16 cellular contexts compared by ENCODE assay signal in the genomic region with DNA sequence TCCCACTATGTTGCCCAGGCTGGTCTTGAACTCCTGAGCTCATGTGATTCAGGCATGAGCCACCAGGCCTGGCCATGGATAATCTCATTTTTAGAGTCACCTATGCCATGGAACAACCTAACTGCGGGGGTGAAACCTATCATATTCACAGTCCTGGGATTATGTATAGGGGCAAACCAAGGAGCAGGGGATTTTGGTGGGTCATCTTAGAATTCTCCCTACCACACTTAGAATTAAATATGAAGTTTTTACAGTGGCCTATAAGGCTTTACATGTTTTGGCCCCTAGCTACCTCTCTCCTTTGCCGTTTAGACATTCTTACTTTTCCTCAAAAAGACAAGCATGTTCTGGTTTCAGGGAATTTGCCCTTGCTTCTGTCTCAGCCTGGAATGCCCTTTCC. TPM values are rescaled to one million over a fixed set of nuclear protein-coding genes. Genes with fewer than 3 reads are reported as not detected.
DNase-seq lines count a peak whose midpoint lies in the region; ATAC-seq and TF ChIP-seq lines count a peak whose summit lies in the region.
"Had no signal": no experiment of that assay in that cellular context is flagged by ENCODE, and none has a peak within 500 bp of the region (broad histone marks: within the 10 kb centered on the region; RNA-seq: fewer than 3 reads in every experiment).

No MANE protein-coding gene starts in this region.

- H3K4me3 Mint-ChIP-seq in nephron progenitor cell: no peak overlapping the region
- H3K4me3 Mint-ChIP-seq: CD8-positive, alpha-beta memory T cell had no signal

- peaks cover 5% of the 10 kb centered on the region for H3K9me3 Mint-ChIP-seq in nephron progenitor cell
- H3K9me3 Mint-ChIP-seq: CD8-positive, alpha-beta memory T cell had no signal

- H3K9me3 ChIP-seq in RWPE2 (ENCODE audit: severe bottlenecking): peaks cover 3% of the 10 kb centered on the region
- H3K9me3 ChIP-seq: BLaER1, Caco-2 had no signal

- H3K4me3 ChIP-seq in RWPE2 (ENCODE audit: severe bottlenecking): no peak overlapping the region
- H3K4me3 ChIP-seq: BLaER1 had no signal

- no peaks in the 10 kb centered on the region for H3K36me3 ChIP-seq in RWPE2 (ENCODE audit: low read depth)
- H3K36me3 ChIP-seq: BLaER1 had no signal

- TF ChIP-seq CTCF in RWPE2 (IDR thresholded peaks at IDR 0.05; ENCODE audit: poor library complexity, severe bottlenecking) (no peak), nephron progenitor cell (IDR thresholded peaks at IDR 0.05) (no peak)

- peaks cover 13% of the 10 kb centered on the region for H3K27me3 Mint-ChIP-seq in nephron progenitor cell (ENCODE audit: low read depth, poor library complexity)

- H3K27ac Mint-ChIP-seq in nephron progenitor cell: peak overlapping the region; percentile 88

- ATAC-seq in RWPE2 (ENCODE audit: low read depth) (no peak), left lobe of liver (no peak), HG02852 (IDR thresholded peaks at IDR 0.05; ENCODE audit: unreplicated experiment) (no peak), GM21528 (IDR thresholded peaks at IDR 0.05; ENCODE audit: low FRiP score, unreplicated experiment) (no peak)

- no peak overlapping the region for H3K27ac ChIP-seq in RWPE2 (ENCODE audit: poor library complexity, severe bottlenecking)
- H3K27ac ChIP-seq: 22Rv1, BLaER1, HL-60 had no signal

- H3K36me3 Mint-ChIP-seq in nephron progenitor cell (ENCODE audit: low read depth): no peaks in the 10 kb centered on the region
- H3K36me3 Mint-ChIP-seq: CD8-positive, alpha-beta memory T cell had no signal

- H3K27me3 ChIP-seq in RWPE2 (ENCODE audit: insufficient read depth, poor library complexity, severe bottlenecking): no peaks in the 10 kb centered on the region
- H3K27me3 ChIP-seq: BLaER1 had no signal

- H3K4me1 Mint-ChIP-seq in nephron progenitor cell: peaks cover 41% of the 10 kb centered on the region
- H3K4me1 Mint-ChIP-seq: CD8-positive, alpha-beta memory T cell had no signal

- no peaks in the 10 kb centered on the region for H3K4me1 ChIP-seq in RWPE2 (ENCODE audit: insufficient read depth, poor library complexity, severe bottlenecking)
- H3K4me1 ChIP-seq: Caco-2 had no signal

- DNase-seq in activated CD8-positive, alpha-beta memory T cell treated with anti-CD3 and anti-CD28 coated beads for 24 hours: peak; percentile 1
- no peak for DNase-seq in activated CD8-positive, alpha-beta memory T cell treated with anti-CD3 and anti-CD28 coated beads, Interleukin-2, amount 50 U/mL, for 4 hours
- DNase-seq in RWPE2 (ENCODE audit: low spot score): peak; percentile 3
- no peak for DNase-seq in nephron progenitor cell
- peak; percentile 4 for DNase-seq in stimulated activated CD8-positive, alpha-beta memory T cell treated with anti-CD3 and anti-CD28 coated beads, Interleukin-4, amount 100 ng/mL, for 48 hours
- no peak for DNase-seq in left lobe of liver (ENCODE audit: low spot score)
- DNase-seq: CD8-positive, alpha-beta memory T cell; DND-41; GDM1; HCEC 1CT had no signal

RNA-seq across cellular contexts. Expression of a gene that starts 20.6 kb away (rescaled TPM):
- total RNA-seq in left lobe of liver: 135 TPM

Comparison
In these comparisons a context has a peak if more than half of its experiments do, and no peak if none do; other contexts are left out.
1. DNase-seq: peak in activated CD8-positive, alpha-beta memory T cell treated with anti-CD3 and anti-CD28 coated beads for 24 hours (single experiment), RWPE2 (single experiment) and stimulated activated CD8-positive, alpha-beta memory T cell treated with anti-CD3 and anti-CD28 coated beads, Interleukin-4, amount 100 ng/mL, for 48 hours (single experiment); none in activated CD8-positive, alpha-beta memory T cell treated with anti-CD3 and anti-CD28 coated beads, Interleukin-2, amount 50 U/mL, for 4 hours (single experiment), nephron progenitor cell (single experiment) and left lobe of liver (single experiment).